Comparison of ENCODE assay signal across 16 cellular contexts in the genomic region with DNA sequence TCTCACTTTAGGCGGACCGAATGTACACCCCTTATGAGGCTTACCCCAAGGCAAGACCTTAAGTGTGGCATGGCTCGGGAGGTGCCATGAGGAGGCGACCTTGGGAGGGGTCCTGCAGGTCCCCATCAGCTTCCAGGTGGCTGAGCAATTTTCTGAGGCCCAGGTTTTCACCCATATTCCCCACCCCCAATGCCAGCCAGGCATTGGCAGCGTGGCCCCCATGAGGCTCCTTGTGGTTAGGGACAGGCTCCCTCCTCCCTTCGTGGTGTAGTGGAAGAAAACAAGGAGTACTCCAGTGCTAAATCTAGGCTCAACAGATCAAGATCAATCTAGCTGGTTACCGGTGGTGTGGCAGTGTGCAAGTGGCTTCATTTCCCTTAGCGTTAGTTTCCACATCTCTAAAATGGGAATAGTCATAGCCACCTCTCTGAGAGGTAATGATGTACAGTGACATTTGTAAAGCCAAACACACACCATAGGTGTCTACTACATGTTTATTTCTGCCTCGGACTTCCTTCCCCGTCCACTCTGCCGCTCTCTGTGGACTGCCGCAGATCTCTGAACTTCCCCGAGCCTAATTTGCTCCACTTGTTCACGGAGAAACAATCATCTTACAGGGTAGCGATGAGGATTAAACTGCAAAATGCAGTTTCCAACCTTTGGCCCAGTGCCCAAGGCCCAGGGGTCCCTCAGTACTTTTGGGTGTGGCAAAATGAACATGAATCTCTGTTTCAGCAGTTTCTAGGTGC. TPM values are rescaled to one million over a fixed set of nuclear protein-coding genes. Genes with fewer than 3 reads are reported as not detected.
DNase-seq lines count a peak whose midpoint lies in the region; ATAC-seq, FAIRE-seq and TF ChIP-seq lines count a peak whose summit lies in the region.
"Had no signal": no experiment of that assay in that cellular context is flagged by ENCODE, and none has a peak within 500 bp of the region (broad histone marks: within the 10 kb centered on the region; RNA-seq: fewer than 3 reads in every experiment).

No MANE protein-coding gene starts in this region.

- POLR2A ChIA-PET in H1 (lab: Charles Lee; ENCODE audit: partially characterized antibody) = interaction anchor here (1.3 to 3.1 kb wide), 2 partner anchors 9 to 23 kb away, joined by 3 to 11 read pairs; no protein-coding TSS in a partner anchor

- TF ChIP-seq CTCF in GM23338 (conservative IDR thresholded peaks at IDR 0.05; ENCODE audit: low read depth in 2 of 2) (no peak), H1 (IDR thresholded peaks at IDR 0.05; ENCODE audit: control extremely low read depth in 1 of 3, insufficient read depth in 1 of 3, low read depth in 1 of 3, low read length in 3 of 3) (no peak)

- no peak for TF ChIP-seq POLR2A in H1 (IDR thresholded peaks at IDR 0.05; ENCODE audit: control extremely low read depth in 1 of 2, low read depth in 2 of 2, low read length in 2 of 2)

- H3K79me2 ChIP-seq in GM23338 (replicated peaks; ENCODE audit: insufficient read depth) (no peaks in the 10 kb centered on the region), H1 (ENCODE audit: control insufficient read depth in 1 of 2, insufficient read depth in 2 of 2, low read length in 2 of 2) (no peaks in the 10 kb centered on the region), trophoblast cell (ENCODE audit: control insufficient read depth, insufficient read depth, low read length, poor library complexity) (no peaks in the 10 kb centered on the region)

- no peak overlapping the region for H4K91ac ChIP-seq in H1 (replicated peaks; ENCODE audit: insufficient read length, low read length)
- no peak overlapping the region for H4K91ac ChIP-seq in trophoblast cell (ENCODE audit: low read depth, low read length)

- no peak for ATAC-seq in GM23338
- ATAC-seq in HG03139 (IDR thresholded peaks at IDR 0.05; ENCODE audit: unreplicated experiment) = no peak
- ATAC-seq: T-cell had no signal

- TF ChIP-seq RAD21 in H1 (IDR thresholded peaks at IDR 0.05 in 1 of 2, conservative IDR thresholded peaks at IDR 0.05 in 1 of 2; ENCODE audit: low read depth in 2 of 2, low read length in 2 of 2) = no peak

- H2BK20ac ChIP-seq in H1 (ENCODE audit: low read length) = no peak overlapping the region

- H2AK5ac ChIP-seq in H1 (ENCODE audit: low read depth, low read length) = peak overlapping the region; percentile 85; the same call in 1 of the 2 replicates
- H2AK5ac ChIP-seq in trophoblast cell (ENCODE audit: low read length) = no peak overlapping the region

- H4K8ac ChIP-seq in H1 (ENCODE audit: extremely low read depth, insufficient read depth, low read length) (no peak overlapping the region), trophoblast cell (ENCODE audit: low read depth, low read length) (no peak overlapping the region)

- H3K79me1 ChIP-seq in H1 (ENCODE audit: low read depth, low read length) = no peaks in the 10 kb centered on the region
- H3K79me1 ChIP-seq in trophoblast cell (ENCODE audit: low read length) = no peaks in the 10 kb centered on the region

- TF ChIP-seq EP300 in H1 (IDR thresholded peaks at IDR 0.05; ENCODE audit: borderline replicate concordance in 1 of 2, low read depth in 2 of 2, low read length in 2 of 2) = no peak

- H3K14ac ChIP-seq in H1 (ENCODE audit: insufficient read length) (no peak overlapping the region), trophoblast cell (ENCODE audit: low read length) (no peak overlapping the region)

- H3K36me3 ChIP-seq in GM23338 (ENCODE audit: insufficient read depth) = no peaks in the 10 kb centered on the region
- H3K36me3 ChIP-seq in H1 (ENCODE audit: control insufficient read depth in 2 of 4, insufficient read depth in 4 of 4, low read length in 3 of 4) = no peaks in the 10 kb centered on the region; a peak in 1 of 8 replicates
- H3K36me3 ChIP-seq in trophoblast cell (ENCODE audit: control insufficient read depth in 1 of 2, insufficient read depth in 2 of 2, low read length in 2 of 2) = no peaks in the 10 kb centered on the region
- H3K36me3 ChIP-seq: SJSA1 had no signal

- H3K36me3 Mint-ChIP-seq in GM23338 (ENCODE audit: low read depth) = peaks cover 6% of the 10 kb centered on the region; the same call in 1 of the 3 replicates
- H3K36me3 Mint-ChIP-seq: T-cell had no signal

- H3K23me2 ChIP-seq in H1 (ENCODE audit: low read depth, low read length) = peaks cover 9% of the 10 kb centered on the region; the same call in 1 of the 2 replicates

- DNase-seq in GM23338 (ENCODE audit: low spot score) (no peak), NCI-H69 (lab: John Stamatoyannopoulos, UW) (peak; percentile 21), H1 (ENCODE audit: low read depth in 1 of 2, low spot score in 2 of 2) (peak in 1 of 2 experiments; percentile 60), trophoblast cell (no peak), GM03348 (ENCODE audit: low spot score) (no peak), DMS 273 (lab: John Stamatoyannopoulos, UW; ENCODE audit: unreplicated experiment) (no peak)
- DNase-seq: CD4-positive, alpha-beta memory T cell; DND-41; NCI-H187 treated with DMSO at 0.1 percent for 48 hours; NCI-H2171 treated with DMSO at 0.1 percent for 48 hours; T-cell had no signal

- H3K9ac ChIP-seq in H1 (replicated peaks in 1 of 4; ENCODE audit: extremely low read depth in 1 of 4, low read depth in 3 of 4, low read length in 3 of 4) = no peak overlapping the region
- H3K9ac ChIP-seq in trophoblast cell (ENCODE audit: low read length) = no peak overlapping the region

- H3K4me3 ChIP-seq in GM23338 = peak overlapping the region; percentile 20; the same call in 1 of the 2 replicates
- peak overlapping the region in 1 of 4 experiments; percentile 12; a peak in 2 of 8 replicates for H3K4me3 ChIP-seq in H1 (ENCODE audit: extremely low read depth in 1 of 4, insufficient read depth in 2 of 4, low read depth in 3 of 4, low read length in 4 of 4)
- H3K4me3 ChIP-seq in trophoblast cell (ENCODE audit: low read depth, low read length) = peak overlapping the region; percentile 16
- H3K4me3 ChIP-seq: HAP-1, SJSA1 had no signal

- H3K4me2 ChIP-seq in GM23338 = peak overlapping the region; percentile 62
- H3K4me2 ChIP-seq in H1 (ENCODE audit: insufficient read depth in 1 of 2, low read depth in 2 of 2, low read length in 2 of 2) = peak overlapping the region; percentile 26 to 82; a peak in 2 of 4 replicates
- H3K4me2 ChIP-seq in trophoblast cell (ENCODE audit: low read length) = no peak overlapping the region

- H3F3A ChIP-seq in GM23338 (replicated peaks; ENCODE audit: low read depth) = peaks cover 28% of the 10 kb centered on the region

- H3K27ac ChIP-seq in GM23338 (ENCODE audit: low read depth) (no peak overlapping the region), H1 (ENCODE audit: low read depth, low read length) (no peak overlapping the region), trophoblast cell (ENCODE audit: low read depth, low read length) (no peak overlapping the region)
- H3K27ac ChIP-seq: SJSA1 had no signal

- H3K9me3 ChIP-seq in H1 (ENCODE audit: insufficient read depth in 2 of 2, low read depth in 1 of 2, low read length in 1 of 2) = no peaks in the 10 kb centered on the region
- H3K9me3 ChIP-seq in trophoblast cell (ENCODE audit: insufficient read depth, low read depth, low read length) = peaks cover 4% of the 10 kb centered on the region
- H3K9me3 ChIP-seq: HAP-1, SJSA1 had no signal

- H4K12ac ChIP-seq in trophoblast cell (ENCODE audit: low read depth, low read length) = no peak overlapping the region

- no peak overlapping the region for H3K56ac ChIP-seq in H1 (replicated peaks; ENCODE audit: insufficient read length, low read depth, low read length)

- H3K9me2 ChIP-seq in GM23338 (ENCODE audit: insufficient read depth) = no peaks in the 10 kb centered on the region

- no peak overlapping the region for H2AFZ ChIP-seq in GM23338
- no peak overlapping the region for H2AFZ ChIP-seq in H1 (ENCODE audit: low read length)
- H2AFZ ChIP-seq in trophoblast cell (ENCODE audit: insufficient read depth, low read length, poor library complexity) = no peak overlapping the region

- FAIRE-seq in H1 (lab: Jason Lieb, UNC) = no peak
- FAIRE-seq: GM19239 had no signal

- H4K20me1 ChIP-seq in GM23338 (replicated peaks; ENCODE audit: insufficient read depth) (peaks cover 10% of the 10 kb centered on the region), H1 (replicated peaks in 1 of 2; ENCODE audit: control insufficient read depth in 1 of 2, insufficient read depth in 2 of 2, low read length in 2 of 2) (peaks cover 10 to 19% of the 10 kb centered on the region in 2 experiments)

- no peak overlapping the region for H3K23ac ChIP-seq in H1 (ENCODE audit: insufficient read length)
- no peak overlapping the region for H3K23ac ChIP-seq in trophoblast cell (ENCODE audit: low read length)

- no peak overlapping the region for H4K5ac ChIP-seq in H1 (ENCODE audit: insufficient read length, low read depth, low read length)

- H2BK15ac ChIP-seq in H1 (ENCODE audit: low read length) = 0 out of 2 replicates have a peak overlapping the region, but pooled peaks have one; percentile 31

- H2BK12ac ChIP-seq in H1 (ENCODE audit: low read depth, low read length) (no peak overlapping the region), trophoblast cell (ENCODE audit: low read length) (no peak overlapping the region)

- CTCF ChIA-PET in H1 (lab: Charles Lee; ENCODE audit: partially characterized antibody) = interaction anchor here (1.2 to 3.0 kb wide), 8 partner anchors 9 to 476 kb away, joined by 3 to 31 read pairs (median 4); a partner anchor contains a TSS

- H3K27me3 ChIP-seq in GM23338 (ENCODE audit: insufficient read depth) = peaks cover 100% of the 10 kb centered on the region
- peaks cover 58 to 93% (median 77%) of the 10 kb centered on the region in 4 experiments for H3K27me3 ChIP-seq in H1 (replicated peaks in 1 of 4; ENCODE audit: control insufficient read depth in 3 of 4, extremely low read depth in 1 of 4, insufficient read depth in 3 of 4, low read length in 3 of 4)
- peaks cover 83% of the 10 kb centered on the region for H3K27me3 ChIP-seq in trophoblast cell (ENCODE audit: insufficient read depth, low read length)

- peak overlapping the region; percentile 36 for H3K4me3 Mint-ChIP-seq in GM23338

- H2BK120ac ChIP-seq in H1 (replicated peaks; ENCODE audit: low read depth, low read length) (no peak overlapping the region), trophoblast cell (ENCODE audit: insufficient read depth, low read length, poor library complexity) (no peak overlapping the region)

- 16% methylated on average over 15 of the region's 15 CpGs; no CpG with 5 or more reads in 1 of the 2 experiments for WGBS in H1 (ENCODE audit: extremely low coverage in 1 of 2, insufficient coverage in 1 of 2, insufficient read length in 1 of 2, insufficient replicate concordance in 2 of 2, low coverage in 1 of 2, low lambda C conversion rate in 2 of 2, missing lambda C conversion rate in 1 of 2), 2 experiments
- WGBS in trophoblast cell (ENCODE audit: extremely low coverage, insufficient coverage, insufficient read length) = no CpG with 5 or more reads among the region's 15 CpGs

- H3K9me3 Mint-ChIP-seq in GM23338 = peaks cover 7% of the 10 kb centered on the region; the same call in 1 of the 3 replicates
- H3K9me3 Mint-ChIP-seq: T-cell had no signal

- H3K4ac ChIP-seq in H1 (replicated peaks; ENCODE audit: insufficient read length, low read depth, low read length) = no peak overlapping the region
- H3K4ac ChIP-seq in trophoblast cell (ENCODE audit: low read depth, low read length) = no peak overlapping the region

- H3K4me1 Mint-ChIP-seq in GM23338 = peaks cover 49% of the 10 kb centered on the region

- H3K18ac ChIP-seq in H1 (ENCODE audit: extremely low read depth, low read length) (peak overlapping the region; percentile 48; the same call in 1 of the 2 replicates), trophoblast cell (ENCODE audit: low read length) (no peak overlapping the region)

- H3K4me1 ChIP-seq in GM23338 (ENCODE audit: insufficient read depth) (peaks cover 48% of the 10 kb centered on the region), H1 (replicated peaks in 1 of 4; ENCODE audit: control insufficient read depth in 3 of 4, insufficient read depth in 4 of 4, low read length in 3 of 4) (peaks cover 10 to 38% (median 22%) of the 10 kb centered on the region in 4 experiments), trophoblast cell (ENCODE audit: control insufficient read depth in 1 of 2, insufficient read depth in 2 of 2, low read length in 2 of 2) (peaks cover 9 to 12% of the 10 kb centered on the region in 2 experiments)
- H3K4me1 ChIP-seq: SJSA1 had no signal

- no peak overlapping the region for H3K27ac Mint-ChIP-seq in GM23338
- H3K27ac Mint-ChIP-seq: T-cell had no signal

- H2BK5ac ChIP-seq in H1 (ENCODE audit: low read depth, low read length) (no peak overlapping the region), trophoblast cell (ENCODE audit: low read depth, low read length, poor library complexity) (no peak overlapping the region)

- H3K27me3 Mint-ChIP-seq in GM23338 (ENCODE audit: insufficient read depth, low read depth, poor library complexity) = peaks cover 88% of the 10 kb centered on the region

RNA-seq across cellular contexts. Expression of a gene that starts 8.4 kb away (rescaled TPM):
- 0.19 and 1.7 TPM in 2 replicates for total RNA-seq in GM23338 (2014; rRNA removed; shearing (Covaris generic))
- 0.45 TPM in 1 of 2 replicates, not detected in the other for polyA plus RNA-seq in GM23338 (2016; fragmentation: Nextera tagmentation; extraction: Ambion mirVana)
- 0.11 and 0.17 TPM in 2 replicates for total RNA-seq in H1 (2021; fragmentation: NEBNext Ultra II Directional; extraction: Animal tissue kit (Norgen Biotek cat#: 25700))
- 0.72 and 0.86 TPM in 2 replicates for polyA plus RNA-seq in H1 (2011; rRNA removed)
- 0.66 TPM for polyA plus RNA-seq in H1 (2011; cell fraction: cytosol; rRNA removed)
- polyA plus RNA-seq in H1 (2011; cell fraction: nucleus; rRNA removed) = 0.20 TPM
- polyA plus RNA-seq in H1 (2012, experiment 1 of 2) = 0.31 to 0.59 TPM (median 0.37 TPM) in 3 of 4 replicates, not detected in the other
- 0.66 TPM for polyA plus RNA-seq in H1 (2012, experiment 2 of 2)
- polyA plus RNA-seq in H1 (2013, experiment 1 of 2) = 0.34 TPM
- 0.20 TPM for polyA plus RNA-seq in H1 (2013, experiment 2 of 2)
- 0.49 TPM in 1 of 2 replicates, not detected in the other for polyA minus RNA-seq in H1 (2011; rRNA and poly(A)+ RNA removed)
- polyA minus RNA-seq in H1 (2011; cell fraction: cytosol; rRNA and poly(A)+ RNA removed) = not detected
- 0.50 TPM for polyA minus RNA-seq in H1 (2011; cell fraction: nucleus; rRNA and poly(A)+ RNA removed)
- 0.21 and 0.32 TPM in 2 replicates for polyA plus RNA-seq in trophoblast cell (2013)
- total RNA-seq: CD4-positive, alpha-beta memory T cell; HT1080; T-cell had no signal
- polyA plus RNA-seq: CD4-positive, alpha-beta memory T cell had no signal
